In the genomic region with DNA sequence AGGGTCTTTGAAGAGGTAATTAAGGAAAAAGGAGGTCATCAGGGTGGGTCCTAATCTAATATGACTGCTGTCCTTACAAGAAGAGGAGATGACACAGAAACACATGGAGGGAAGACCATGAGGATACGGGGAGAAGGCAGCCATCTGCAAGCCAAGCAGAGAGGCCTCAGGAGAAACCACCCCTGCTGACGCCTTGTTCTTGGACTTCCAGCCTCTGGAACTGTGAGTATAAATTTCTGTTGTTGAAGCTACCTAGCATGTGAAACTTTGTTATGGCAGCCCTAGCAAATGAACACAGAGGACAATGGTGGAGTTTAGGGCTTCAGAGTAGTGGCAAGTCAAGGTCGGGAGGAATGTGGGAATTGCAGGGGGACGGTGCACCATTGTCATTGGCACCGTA, we compare ENCODE assay signal across 20 cellular contexts.
"Had no signal": no experiment of that assay in that cellular context is flagged by ENCODE, and none has a peak within 500 bp of the region (broad histone marks: within the 10 kb centered on the region; RNA-seq: fewer than 3 reads in every experiment).

No MANE protein-coding gene starts in this region.

- H3K4me3 ChIP-seq: coronary artery, dorsolateral prefrontal cortex, esophagus squamous epithelium, gastrocnemius medialis, heart right ventricle, left lung, lower lobe of right lung, mucosa of descending colon had no signal

- ATAC-seq: gastrocnemius medialis, heart right ventricle, left cardiac atrium, left lung, left ventricle myocardium superior, lower lobe of right lung, mucosa of descending colon had no signal

- H3K4me1 ChIP-seq: gastrocnemius medialis, left lung, lower lobe of right lung had no signal

- H3K9me3 ChIP-seq: esophagus squamous epithelium, gastrocnemius medialis, left lung, lower lobe of right lung, mucosa of descending colon had no signal

- DNase-seq: dermis blood vessel endothelial cell; dorsolateral prefrontal cortex; effector CD4-positive, alpha-beta T cell; effector memory CD4-positive, alpha-beta T cell; esophagus squamous epithelium; foreskin fibroblast; foreskin melanocyte; gastrocnemius medialis; glutamatergic neuron; head of caudate nucleus; heart right ventricle; hippocampal formation; left cardiac atrium; left lung; left ventricle myocardium superior; lower lobe of right lung; mesenchymal stem cell; mucosa of descending colon; naive B cell had no signal

- H3K27ac ChIP-seq: coronary artery, dorsolateral prefrontal cortex, esophagus squamous epithelium, gastrocnemius medialis, heart right ventricle, left lung, lower lobe of right lung had no signal

- H3K36me3 ChIP-seq: esophagus squamous epithelium, gastrocnemius medialis, heart right ventricle, left lung, lower lobe of right lung had no signal

- H3K27me3 ChIP-seq: dorsolateral prefrontal cortex, gastrocnemius medialis, heart right ventricle, left lung had no signal
